In the genomic region with DNA sequence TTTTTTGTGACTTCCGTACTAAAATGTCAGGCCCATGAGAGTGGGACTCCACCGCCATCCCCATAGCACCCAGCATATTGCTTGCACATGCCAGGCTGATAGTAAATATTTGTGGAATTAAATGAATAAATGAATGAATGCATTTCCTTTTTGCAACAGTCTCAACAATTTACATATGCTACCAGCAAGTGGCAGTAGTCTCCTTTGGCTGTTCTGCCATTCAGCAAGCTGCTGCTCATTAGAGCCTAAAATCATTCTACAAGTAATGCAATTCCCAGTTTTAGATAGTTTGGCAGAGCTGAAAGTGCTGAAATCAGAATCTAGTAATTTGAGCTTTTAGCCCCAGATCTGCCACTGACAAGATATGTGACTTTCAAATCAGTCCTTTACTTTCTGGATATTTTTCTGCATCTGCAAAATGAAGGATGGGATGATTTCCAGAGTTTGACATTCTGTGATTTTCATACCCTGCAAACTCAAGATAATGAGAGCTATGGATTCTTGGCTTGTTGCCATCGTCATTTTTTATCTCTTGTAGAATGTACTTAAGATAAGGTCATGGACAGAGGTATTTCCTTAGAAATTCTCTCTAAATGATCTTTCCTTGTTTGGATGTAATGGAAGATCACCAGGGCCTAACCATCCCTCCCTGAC, we compare ENCODE assay signal across 8 cellular contexts. TPM values are rescaled to one million over a fixed set of nuclear protein-coding genes. Genes with fewer than 3 reads are reported as not detected.
A peak's percentile ranks its signal among the peaks of the same experiment; 100 is the strongest.
DNase-seq lines count a peak whose midpoint lies in the region; ATAC-seq and TF ChIP-seq lines count a peak whose summit lies in the region.

No MANE protein-coding gene starts in this region.

- H3K79me2 ChIP-seq in PC-9 (ENCODE audit: low read depth) = no peaks in the 10 kb centered on the region

- H3K27ac Mint-ChIP-seq in endodermal cell (no peak overlapping the region), neural crest cell (ENCODE audit: unreplicated experiment) (no peak overlapping the region)

- BruUV-seq in PC-9 (replicated peaks; lab: Mats Ljungman, UMichigan) = no TSS peak

- H3K9me2 ChIP-seq in PC-9 (ENCODE audit: insufficient read depth) = no peaks in the 10 kb centered on the region; the same call in 1 of the 2 replicates

- WGBS in endodermal cell (ENCODE audit: insufficient coverage in 1 of 2, insufficient read length in 1 of 2), 2 experiments = 43% methylated on average over 1 of the region's 3 CpGs; no CpG with 5 or more reads in 1 of the 2 experiments

- TF ChIP-seq CTCF in PC-9 (conservative IDR thresholded peaks at IDR 0.05) = peak; percentile 55
- TF ChIP-seq CTCF in endodermal cell (conservative IDR thresholded peaks at IDR 0.05) = peak; percentile 70
- peak; percentile 64 for TF ChIP-seq CTCF in neural crest cell (conservative IDR thresholded peaks at IDR 0.05)

- H3K36me3 Mint-ChIP-seq in endodermal cell (ENCODE audit: low read depth) (no peaks in the 10 kb centered on the region), neural crest cell (ENCODE audit: low read depth) (no peaks in the 10 kb centered on the region)

- H3K9me3 Mint-ChIP-seq in endodermal cell = peaks cover 28% of the 10 kb centered on the region
- no peaks in the 10 kb centered on the region for H3K9me3 Mint-ChIP-seq in neural crest cell

- H3K27ac ChIP-seq in PC-9 (no peak overlapping the region), endodermal cell (ENCODE audit: low read depth, low read length) (no peak overlapping the region)

- H3F3A ChIP-seq in PC-9 (ENCODE audit: insufficient read depth, low read depth) = no peaks in the 10 kb centered on the region

- H3K4me3 Mint-ChIP-seq in endodermal cell (no peak overlapping the region), neural crest cell (no peak overlapping the region)

- intact Hi-C loops in PC-9 (cut with micrococcal nuclease; ENCODE audit: unreplicated experiment) = loop anchor here (10.0 kb wide), 1 partner anchor 450 kb away; no protein-coding TSS in a partner anchor

- no peaks in the 10 kb centered on the region for H3K9me3 ChIP-seq in PC-9 (ENCODE audit: insufficient read depth, low read depth)
- H3K9me3 ChIP-seq in endodermal cell (ENCODE audit: control insufficient read depth, low read length) = no peaks in the 10 kb centered on the region

- H4K20me1 ChIP-seq in PC-9 (ENCODE audit: insufficient read depth) = no peaks in the 10 kb centered on the region

- CTCF ChIA-PET in PC-9 (lab: Charles Lee) = no interaction called here

- H3K36me3 ChIP-seq in H7 (replicated peaks; ENCODE audit: control insufficient read depth, insufficient read depth, low read length) (no peaks in the 10 kb centered on the region), PC-9 (ENCODE audit: low read depth) (no peaks in the 10 kb centered on the region), endodermal cell (ENCODE audit: control insufficient read depth, insufficient read depth, low read length) (no peaks in the 10 kb centered on the region)

- H3K27me3 Mint-ChIP-seq in endodermal cell (ENCODE audit: insufficient read depth) (no peaks in the 10 kb centered on the region), neural crest cell (ENCODE audit: low read depth) (no peaks in the 10 kb centered on the region)

- no peak overlapping the region for H2AFZ ChIP-seq in PC-9

- DNase-seq in DMS 273 treated with DMSO at 0.1 percent for 48 hours (lab: John Stamatoyannopoulos, UW) (peak; percentile 24), H7 (peak; percentile 6), PC-9 (no peak), endodermal cell (no peak), neural crest cell (ENCODE audit: low read depth, low spot score) (no peak), activated T-cell treated with anti-CD3 and anti-CD28 coated beads for 4 hours (no peak)

- H3K9ac ChIP-seq in endodermal cell (ENCODE audit: extremely low read depth, low read length, poor library complexity, severe bottlenecking) = no peak overlapping the region

- H3K27me3 ChIP-seq in H7 (ENCODE audit: control insufficient read depth, insufficient read depth, low read length) (no peaks in the 10 kb centered on the region), PC-9 (ENCODE audit: insufficient read depth, low read depth) (peaks cover 4% of the 10 kb centered on the region), endodermal cell (ENCODE audit: control insufficient read depth, insufficient read depth, low read length, poor library complexity, severe bottlenecking) (no peaks in the 10 kb centered on the region)

- no peak for ATAC-seq in HG03442 (IDR thresholded peaks at IDR 0.05; ENCODE audit: unreplicated experiment)
- ATAC-seq in HG03095 (IDR thresholded peaks at IDR 0.05; ENCODE audit: unreplicated experiment) = no peak

- POLR2A ChIA-PET in PC-9 (lab: Charles Lee; ENCODE audit: unreplicated experiment) = no interaction called here

- H3K4me1 ChIP-seq in PC-9 (replicated peaks; ENCODE audit: insufficient read depth) (no peaks in the 10 kb centered on the region), endodermal cell (ENCODE audit: control insufficient read depth, insufficient read depth, low read length) (no peaks in the 10 kb centered on the region)

- H3K4me2 ChIP-seq in PC-9 = no peak overlapping the region

- H3K4me3 ChIP-seq in H7 (ENCODE audit: insufficient read depth, low read depth, low read length) = no peak overlapping the region
- H3K4me3 ChIP-seq in PC-9 = no peak overlapping the region
- H3K4me3 ChIP-seq in endodermal cell (ENCODE audit: low read length) = no peak overlapping the region

- H3K4me1 Mint-ChIP-seq in endodermal cell = no peaks in the 10 kb centered on the region
- H3K4me1 Mint-ChIP-seq in neural crest cell = no peaks in the 10 kb centered on the region

RNA-seq across cellular contexts. Expression of gene INTS6L, which starts 35.7 kb away (rescaled TPM):
- 12.4 and 18.8 TPM in 2 replicates for total RNA-seq in H7 (2014; rRNA removed; shearing (Covaris generic))
- total RNA-seq in PC-9 (2021) (not detected in 2 replicates), endodermal cell (1 to 10 TPM; 7.3 to 9.1 TPM), neural crest cell (18.8 and 19.0 TPM in 2 replicates)
- 16.1 TPM for polyA plus RNA-seq in endodermal cell (2013, experiment 1 of 2)
- polyA plus RNA-seq in endodermal cell (2013, experiment 2 of 2) = 14.2 TPM

Comparison
In these comparisons a context has a peak if more than half of its experiments do, and no peak if none do; other contexts are left out.
1. DNase-seq: peak in DMS 273 treated with DMSO at 0.1 percent for 48 hours (single experiment) and H7 (single experiment); none in PC-9 (0 of 2), endodermal cell (single experiment), neural crest cell (single experiment) and activated T-cell treated with anti-CD3 and anti-CD28 coated beads for 4 hours (single experiment).
2. Peak in every context shown above with its lines, with median percentiles within 50 percentile points of each other: CTCF ChIP-seq.